ENCODE assay signal across 7 cellular contexts in genomic region chr1:168354335-168355269, GRCh38.
DNase-seq lines count a peak whose midpoint lies in the region; ATAC-seq and TF ChIP-seq lines count a peak whose summit lies in the region.
"Not testable (repeated sequence)": the region's sequence is repeated elsewhere in the genome, so short reads cannot be mapped to it uniquely, and the experiment has no call there.

No MANE protein-coding gene starts in this region.

- not testable (repeated sequence) for H3K9me3 Mint-ChIP-seq in GM23338

- H3K27me3 ChIP-seq in GM23338 (ENCODE audit: insufficient read depth); SJCRH30; iPS-18a (ENCODE audit: control insufficient read depth, insufficient read depth, low read length); neuron (ENCODE audit: insufficient read depth, low read length): not testable (repeated sequence)

- not testable (repeated sequence) for H3K9me2 ChIP-seq in GM23338 (ENCODE audit: insufficient read depth)

- H3K36me3 Mint-ChIP-seq in GM23338 (ENCODE audit: low read depth): not testable (repeated sequence)

- H3K27ac Mint-ChIP-seq in GM23338: not testable (repeated sequence)

- not testable (repeated sequence) for H3K4me2 ChIP-seq in GM23338

- H3K4me3 ChIP-seq in GM23338 (0 out of 2 replicates have a peak overlapping the region, but pooled peaks have one; percentile 6), SJCRH30 (peak overlapping the region; percentile 45), iPS-18a (ENCODE audit: low read length) (peak overlapping the region; percentile 19), neuron (ENCODE audit: low read length) (peak overlapping the region; percentile 25)

- not testable (repeated sequence) for H3K27ac ChIP-seq in GM23338 (ENCODE audit: low read depth); iPS-18a (ENCODE audit: low read length)
- H3K27ac ChIP-seq in SJCRH30: 0 out of 2 replicates have a peak overlapping the region, but pooled peaks have one; percentile 11

- H4K20me1 ChIP-seq in GM23338 (replicated peaks; ENCODE audit: insufficient read depth): not testable (repeated sequence)

- not testable (repeated sequence) for H3F3A ChIP-seq in GM23338 (replicated peaks; ENCODE audit: low read depth)

- not testable (repeated sequence) for H3K4me3 Mint-ChIP-seq in GM23338

- not testable (repeated sequence) for H3K36me3 ChIP-seq in GM23338 (ENCODE audit: insufficient read depth); SJCRH30; iPS-18a (ENCODE audit: control insufficient read depth, low read depth, low read length); neuron (ENCODE audit: insufficient read depth, low read length)

- not testable (repeated sequence) for H3K9ac ChIP-seq in iPS-18a (ENCODE audit: low read length)

- H2AFZ ChIP-seq in GM23338: 0 out of 2 replicates have a peak overlapping the region, but pooled peaks have one; percentile 80
- H2AFZ ChIP-seq in neuron (ENCODE audit: low read depth, low read length): not testable (repeated sequence)

- H3K4me1 ChIP-seq in GM23338 (ENCODE audit: insufficient read depth); SJCRH30; iPS-18a (ENCODE audit: control insufficient read depth, low read depth, low read length); neuron (ENCODE audit: insufficient read depth, low read length): not testable (repeated sequence)

- not testable (repeated sequence) for H3K27me3 Mint-ChIP-seq in GM23338 (ENCODE audit: insufficient read depth, low read depth, poor library complexity)

- not testable (repeated sequence) for DNase-seq in GM23338 (ENCODE audit: low spot score); SJCRH30
- peak; percentile 42 for DNase-seq in NCI-H146 treated with DMSO at 0.1 percent for 48 hours (lab: John Stamatoyannopoulos, UW; ENCODE audit: unreplicated experiment)
- peak; percentile 30 for DNase-seq in NCI-H2171 (lab: John Stamatoyannopoulos, UW)
- DNase-seq in NCI-H526 treated with DMSO at 0.1 percent for 48 hours (lab: John Stamatoyannopoulos, UW): peak; percentile 83

- H3K4me1 Mint-ChIP-seq in GM23338: not testable (repeated sequence)

- not testable (repeated sequence) for H3K79me2 ChIP-seq in GM23338 (replicated peaks; ENCODE audit: insufficient read depth)

- TF ChIP-seq CTCF in GM23338 (conservative IDR thresholded peaks at IDR 0.05; ENCODE audit: low read depth in 2 of 2): not testable (repeated sequence)

- not testable (repeated sequence) for H3K9me3 ChIP-seq in SJCRH30 (replicated peaks); iPS-18a (ENCODE audit: control insufficient read depth, low read depth, low read length); neuron (ENCODE audit: low read length)

- ATAC-seq in GM23338: not testable (repeated sequence)
